ENCODE assay signal across 8 cellular contexts in genomic region chrX:72126539-72127140, GRCh38. TPM values are rescaled to one million over a fixed set of nuclear protein-coding genes. Genes with fewer than 3 reads are reported as not detected.
DNase-seq lines count a peak whose midpoint lies in the region; ATAC-seq and TF ChIP-seq lines count a peak whose summit lies in the region.

No MANE protein-coding gene starts in this region.

- peak; percentile 88 for DNase-seq in A673 (ENCODE audit: low spot score)
- DNase-seq in NCI-H345 treated with DMSO at 0.1 percent for 48 hours (lab: John Stamatoyannopoulos, UW; ENCODE audit: unreplicated experiment): peak; percentile 41
- DNase-seq in cerebellar cortex (ENCODE audit: low spot score): peak; percentile 87
- DNase-seq in left kidney (ENCODE audit: low read depth, low spot score): peak; percentile 86
- DNase-seq in stimulated activated CD4-positive, alpha-beta T cell treated with anti-CD3 and anti-CD28 coated beads, Interleukin-2, amount 100 ng/mL, for 4 hours (ENCODE audit: low read depth): peak; percentile 69

- H3K4me3 ChIP-seq in A673 (ENCODE audit: low read depth, low read length, poor library complexity, severe bottlenecking): no peak overlapping the region

- H3K27ac ChIP-seq in A673 (ENCODE audit: low read depth, low read length, poor library complexity, severe bottlenecking): no peak overlapping the region

- ATAC-seq in GM18517 (IDR thresholded peaks at IDR 0.05; ENCODE audit: unreplicated experiment) (peak; percentile 68), HG03095 (IDR thresholded peaks at IDR 0.05; ENCODE audit: unreplicated experiment) (peak; percentile 67)
- ATAC-seq in activated CD4-positive, CD25-positive, alpha-beta regulatory T cell treated with anti-CD3 and anti-CD28 coated beads, Interleukin-2, amount 50 U/mL, for 24 hours: peak; percentile 80 to 84

- intact Hi-C loops in A673 (cut with micrococcal nuclease; ENCODE audit: unreplicated experiment): loop anchor here (1.0 kb wide), 2 partner anchors 108 to 128 kb away; no protein-coding TSS in a partner anchor

- peaks cover 30% of the 10 kb centered on the region for H3K4me1 ChIP-seq in A673 (ENCODE audit: insufficient read depth, low read length, poor library complexity, severe bottlenecking)

- no peaks in the 10 kb centered on the region for H3K27me3 ChIP-seq in A673 (replicated peaks; ENCODE audit: insufficient read depth, low read depth, low read length, poor library complexity)

- H3K9me3 ChIP-seq in A673 (ENCODE audit: low read depth, low read length, poor library complexity, severe bottlenecking): no peaks in the 10 kb centered on the region

- POLR2A ChIA-PET in A673 (lab: Charles Lee; ENCODE audit: low non-redundant PET): no interaction called here

- peak; percentile 90 for TF ChIP-seq CTCF in A673 (conservative IDR thresholded peaks at IDR 0.05; ENCODE audit: low read depth, low read length)

- CTCF ChIA-PET in A673 (lab: Charles Lee): interaction anchor here (0.6 to 1.5 kb wide), 6 partner anchors 28 to 267 kb away, joined by 3 to 11 read pairs (median 5); no protein-coding TSS in a partner anchor

- BruUV-seq in A673 (replicated peaks; lab: Mats Ljungman, UMichigan): no TSS peak

- no peaks in the 10 kb centered on the region for H3K36me3 ChIP-seq in A673 (ENCODE audit: insufficient read depth, low read length, poor library complexity, severe bottlenecking)

RNA-seq across cellular contexts. Expression of gene RTL5, which starts 5.1 kb away (rescaled TPM):
- total RNA-seq in A673 (2021): 8.4 and 11.5 TPM in 2 replicates

RNA-seq across cellular contexts. Expression of gene PIN4, which starts 54.9 kb away (rescaled TPM):
- 20.0 and 21.3 TPM in 2 replicates for total RNA-seq in A673 (2021)
